12 cellular contexts compared by ENCODE assay signal in genomic region chr3:186097317-186097662, GRCh38. TPM values are rescaled to one million over a fixed set of nuclear protein-coding genes. Genes with fewer than 3 reads are reported as not detected.
DNase-seq lines count a peak whose midpoint lies in the region; TF ChIP-seq lines count a peak whose summit lies in the region.
"Had no signal": no experiment of that assay in that cellular context is flagged by ENCODE, and none has a peak within 500 bp of the region (broad histone marks: within the 10 kb centered on the region; RNA-seq: fewer than 3 reads in every experiment).

No MANE protein-coding gene starts in this region.

- H3K36me3 ChIP-seq in HUES64 (ENCODE audit: insufficient read depth, low read length) (0 out of 2 replicates have a peak, but pooled peaks cover 4% of the 10 kb centered on the region), mammary epithelial cell (ENCODE audit: insufficient read depth, low read length) (peaks cover 15% of the 10 kb centered on the region), smooth muscle cell (ENCODE audit: low read depth) (no peaks in the 10 kb centered on the region), MG63 (peaks cover 44% of the 10 kb centered on the region)

- H3K9me3 ChIP-seq in HUES64 (ENCODE audit: insufficient read depth, low read depth, low read length) (no peaks in the 10 kb centered on the region), mammary epithelial cell (replicated peaks; ENCODE audit: insufficient read depth, low read length) (no peaks in the 10 kb centered on the region), smooth muscle cell (replicated peaks; ENCODE audit: low read depth) (no peaks in the 10 kb centered on the region), MG63 (no peaks in the 10 kb centered on the region)

- peak overlapping the region; percentile 65 for H3K27ac ChIP-seq in HUES64 (ENCODE audit: low read depth, low read length)
- peak overlapping the region; percentile 6 for H3K27ac ChIP-seq in mammary epithelial cell (ENCODE audit: insufficient read depth, low read depth, low read length)
- H3K27ac ChIP-seq in smooth muscle cell (ENCODE audit: low read depth) = peak overlapping the region; percentile 30

- H2AFZ ChIP-seq in mammary epithelial cell (ENCODE audit: low read depth, low read length) (peak overlapping the region; percentile 72), smooth muscle cell (ENCODE audit: low read depth) (no peak overlapping the region)

- H3K79me2 ChIP-seq in mammary epithelial cell (ENCODE audit: insufficient read depth, low read length) (no peaks in the 10 kb centered on the region), smooth muscle cell (ENCODE audit: low read depth) (peaks cover 5% of the 10 kb centered on the region)

- no peak for DNase-seq in mammary epithelial cell
- peak; percentile 28 for DNase-seq in iPS-NIHi7 (ENCODE audit: extremely low spot score)
- DNase-seq in smooth muscle cell (lab: John Stamatoyannopoulos, UW; ENCODE audit: unreplicated experiment) = no peak
- no peak for DNase-seq in AML-193 (lab: John Stamatoyannopoulos, UW)
- DNase-seq in MG63 = no peak
- DNase-seq in stimulated activated CD4-positive, alpha-beta T cell treated with anti-CD3 and anti-CD28 coated beads, Interleukin-15, amount 100 ng/mL, for 24 hours = no peak
- no peak for DNase-seq in GM13976 (ENCODE audit: low spot score)
- DNase-seq: activated B cell treated with CpG ODN at 0.5 μM for 24 hours; activated T-cell treated with anti-CD3 and anti-CD28 coated beads, Interleukin-2, amount 50 U/mL, for 72 hours; effector memory CD8-positive, alpha-beta T cell; GOT3 had no signal

- H3K4me1 ChIP-seq in HUES64 (ENCODE audit: insufficient read depth, low read length) (peaks cover 65% of the 10 kb centered on the region), mammary epithelial cell (ENCODE audit: insufficient read depth, low read length) (peaks cover 32% of the 10 kb centered on the region), smooth muscle cell (ENCODE audit: low read depth) (peaks cover 35% of the 10 kb centered on the region)

- H4K20me1 ChIP-seq in mammary epithelial cell (ENCODE audit: insufficient read depth, low read length) (no peaks in the 10 kb centered on the region), smooth muscle cell (ENCODE audit: low read depth) (peaks cover 27% of the 10 kb centered on the region)

- 4% methylated on average over 4 of the region's 4 CpGs for WGBS in HUES64
- WGBS in mammary epithelial cell (ENCODE audit: low coverage, missing lambda C conversion rate) = 54% methylated on average over 4 of the region's 4 CpGs
- WGBS in smooth muscle cell (ENCODE audit: low lambda C conversion rate) = 13% methylated on average over 4 of the region's 4 CpGs

- CTCF ChIA-PET in mammary epithelial cell (lab: Charles Lee; ENCODE audit: low non-redundant PET) = no interaction called here

- H3K4me3 ChIP-seq in HUES64 (ENCODE audit: low read length) (peak overlapping the region; percentile 51), mammary epithelial cell (replicated peaks in 1 of 3; ENCODE audit: insufficient read depth in 1 of 3, low read depth in 2 of 3, low read length in 3 of 3) (no peak overlapping the region), smooth muscle cell (peak overlapping the region; percentile 54), MG63 (no peak overlapping the region)

- H3K9ac ChIP-seq in HUES64 (ENCODE audit: low read depth, low read length) (peak overlapping the region; percentile 45), mammary epithelial cell (ENCODE audit: insufficient read depth, low read length) (peak overlapping the region; percentile 4), smooth muscle cell (ENCODE audit: low read depth) (peak overlapping the region; percentile 8)

- TF ChIP-seq CTCF in mammary epithelial cell (conservative IDR thresholded peaks at IDR 0.05 in 1 of 2, IDR thresholded peaks at IDR 0.05 in 1 of 2; ENCODE audit: extremely low read depth in 1 of 2, insufficient read depth in 1 of 2, low read depth in 1 of 2, low read length in 2 of 2) (no peak), smooth muscle cell (IDR thresholded peaks at IDR 0.05; ENCODE audit: borderline replicate concordance, insufficient read depth, poor library complexity, severe bottlenecking) (no peak), GM13976 (IDR thresholded peaks at IDR 0.05; ENCODE audit: borderline replicate concordance, control extremely low read depth, extremely low read depth, insufficient read depth, missing control alignments) (no peak)

- H3K27me3 ChIP-seq in HUES64 (ENCODE audit: insufficient read depth, low read length) (peaks cover 33% of the 10 kb centered on the region), mammary epithelial cell (ENCODE audit: insufficient read depth, low read length) (no peaks in the 10 kb centered on the region), smooth muscle cell (ENCODE audit: low read depth) (no peaks in the 10 kb centered on the region), MG63 (no peaks in the 10 kb centered on the region)

- H3K4me2 ChIP-seq in mammary epithelial cell (ENCODE audit: insufficient read depth, low read depth, low read length) = peak overlapping the region; percentile 74
- peak overlapping the region; percentile 88 for H3K4me2 ChIP-seq in smooth muscle cell

- no TSS peak for BruUV-seq in mammary epithelial cell (replicated peaks; lab: Mats Ljungman, UMichigan)

- intact Hi-C loops in mammary epithelial cell (cut with micrococcal nuclease) = no loop called here

- H3F3A ChIP-seq in smooth muscle cell (ENCODE audit: low read depth) = peaks cover 18% of the 10 kb centered on the region

- in situ Hi-C loops in mammary epithelial cell (cut with MboI; ENCODE audit: low sequenced_read_pairs in 2 of 2) = no loop called here
- in situ Hi-C loops in GM13976 (cut with MboI; ENCODE audit: low sequenced_read_pairs, unreplicated experiment) = no loop called here

- dilution Hi-C loops in mammary epithelial cell (cut with HindIII; ENCODE audit: low sequenced_read_pairs) = no loop called here

RNA-seq across cellular contexts. Expression of gene ETV5, which starts 11.6 kb away (rescaled TPM):
- polyA plus RNA-seq in HUES64 (2013, experiment 1 of 2) = 30.4 TPM
- 41.0 TPM for polyA plus RNA-seq in HUES64 (2013, experiment 2 of 2)
- total RNA-seq in mammary epithelial cell (10 to 100 TPM; 69.3 to 80.3 TPM), smooth muscle cell (29.8 and 51.8 TPM in 2 replicates)
- polyA plus RNA-seq in mammary epithelial cell (32.9 TPM), smooth muscle cell (23.3 and 32.6 TPM in 2 replicates)
- polyA minus RNA-seq in mammary epithelial cell = 117 TPM
- total RNA-seq in MG63 (2014; rRNA removed; shearing (Covaris generic); ENCODE audit: low replicate concordance) = 21.8 and 36.4 TPM in 2 replicates

Comparison
In these comparisons a context has a peak if more than half of its experiments do, and no peak if none do; other contexts are left out.
1. H3K27ac ChIP-seq: peak in every context shown above with its lines; median percentile 65 in HUES64; 30 in smooth muscle cell; 6 in mammary epithelial cell.
2. H3K4me3 ChIP-seq: peak in HUES64 (single experiment) and smooth muscle cell (single experiment); none in mammary epithelial cell (0 of 3) and MG63 (single experiment).
3. Peak in every context shown above with its lines, with median percentiles within 50 percentile points of each other: H3K9ac ChIP-seq.